ENCODE assay signal across 8 cellular contexts in the genomic region with DNA sequence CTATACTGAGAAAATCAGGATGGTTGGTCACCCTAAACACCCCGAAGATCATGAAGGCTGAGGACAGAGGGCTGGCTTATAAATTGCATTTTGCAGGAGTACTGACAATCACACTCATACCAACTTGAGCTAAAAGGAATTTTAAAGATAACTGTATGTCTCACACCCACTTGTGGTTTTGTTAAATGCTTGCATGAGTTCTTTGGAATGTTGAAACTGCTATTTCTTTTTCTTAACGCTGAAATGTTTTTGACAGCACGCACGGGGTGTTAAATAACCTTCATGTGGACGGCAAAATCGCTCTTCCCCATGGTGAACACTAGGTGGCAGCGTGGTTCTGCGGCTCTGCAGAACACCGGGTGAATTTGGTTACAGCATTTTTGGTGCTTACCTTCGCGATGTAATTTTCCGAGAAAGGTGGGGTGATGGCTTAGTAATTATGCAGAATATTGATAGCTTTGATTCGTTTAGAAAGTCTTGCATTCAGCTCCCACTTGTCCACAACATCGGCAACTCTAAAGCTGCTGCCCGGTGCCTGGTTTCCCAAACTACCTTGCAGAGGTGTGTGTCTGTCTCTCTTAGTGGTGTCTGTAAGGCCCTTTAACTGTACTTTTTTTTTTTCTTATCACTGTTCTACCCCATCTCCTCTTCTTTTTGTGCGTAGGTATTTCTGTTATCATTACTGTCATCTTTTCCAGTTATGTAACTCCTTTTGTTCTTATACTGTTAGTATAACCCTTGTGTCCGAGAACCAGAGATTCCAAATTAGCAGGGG. TPM values are rescaled to one million over a fixed set of nuclear protein-coding genes. Genes with fewer than 3 reads are reported as not detected.
DNase-seq lines count a peak whose midpoint lies in the region; ATAC-seq and TF ChIP-seq lines count a peak whose summit lies in the region.

No MANE protein-coding gene starts in this region.

- in situ Hi-C loops in astrocyte of the cerebellum (cut with HindIII; ENCODE audit: low sequenced_read_pairs) = no loop called here

- H3K4me3 ChIP-seq in AG04450 (ENCODE audit: low read depth, low read length) (peak overlapping the region; percentile 17; the same call in 1 of the 2 replicates), astrocyte of the cerebellum (ENCODE audit: low read depth, low read length) (no peak overlapping the region), skeletal muscle satellite cell (ENCODE audit: low read length) (peak overlapping the region; percentile 32)

- H3K27ac ChIP-seq in AG04450 (ENCODE audit: low read depth, low read length) = peak overlapping the region; percentile 87

- H3K9me3 ChIP-seq in AG04450 (ENCODE audit: control insufficient read depth, insufficient read depth, low read length) = no peaks in the 10 kb centered on the region
- no peaks in the 10 kb centered on the region for H3K9me3 ChIP-seq in skeletal muscle satellite cell (replicated peaks; ENCODE audit: low read length)

- peak; percentile 93 for DNase-seq in AG04450 (ENCODE audit: low read depth, low spot score)
- DNase-seq in GM19238 (ENCODE audit: insufficient read length, low spot score) = peak; percentile 64
- DNase-seq in NCI-H128 (lab: John Stamatoyannopoulos, UW; ENCODE audit: unreplicated experiment) = peak; percentile 3
- DNase-seq in T-helper 1 cell = peak in 4 of 5 donors; percentile 23 to 60 (median 32)
- peak; percentile 87 for DNase-seq in astrocyte of the cerebellum (ENCODE audit: low read depth)
- DNase-seq in hepatic stellate cell (ENCODE audit: low spot score) = peak; percentile 87

- H3K27me3 ChIP-seq in AG04450 (ENCODE audit: control insufficient read depth, insufficient read depth, low read length) = no peaks in the 10 kb centered on the region
- H3K27me3 ChIP-seq in skeletal muscle satellite cell (ENCODE audit: control insufficient read depth, insufficient read depth, low read length) = no peaks in the 10 kb centered on the region

- no peaks in the 10 kb centered on the region for H3K36me3 ChIP-seq in skeletal muscle satellite cell (ENCODE audit: insufficient read depth, low read length)

- POLR2A ChIA-PET in AG04450 (lab: Yijun Ruan, JAX) = interaction anchor here (0.6 to 3.7 kb wide), 9 partner anchors 9 to 512 kb away, joined by 3 to 24 read pairs (median 3); partner anchors contain the start of gene CEMIP

- H3K9ac ChIP-seq in skeletal muscle satellite cell (ENCODE audit: low read depth, low read length) = peak overlapping the region; percentile 20

- peak overlapping the region; percentile 58 for H3K4me2 ChIP-seq in skeletal muscle satellite cell (ENCODE audit: low read length)

- peaks cover 24% of the 10 kb centered on the region for H3K4me1 ChIP-seq in skeletal muscle satellite cell (ENCODE audit: control insufficient read depth, insufficient read depth, low read length)

- peak; percentile 97 for TF ChIP-seq CTCF in AG04450 (IDR thresholded peaks at IDR 0.05; ENCODE audit: low read depth, low read length)
- TF ChIP-seq CTCF in astrocyte of the cerebellum (IDR thresholded peaks at IDR 0.05; ENCODE audit: low read depth, low read length, missing control alignments) = peak; percentile 93

- ATAC-seq in GM21786 (IDR thresholded peaks at IDR 0.05; ENCODE audit: unreplicated experiment) = no peak

- CTCF ChIA-PET in AG04450 (lab: Charles Lee) = interaction anchor here (0.6 to 4.5 kb wide), 51 partner anchors 8 to 626 kb away, joined by 3 to 89 read pairs (median 4); partner anchors contain the start of genes ABHD17C and CEMIP

RNA-seq across cellular contexts. Expression of gene ARNT2, which starts 51.7 kb away (rescaled TPM):
- 36.8 and 42.8 TPM in 2 replicates for polyA plus RNA-seq in AG04450 (2011; rRNA removed)
- 51.6 and 62.0 TPM in 2 replicates for polyA minus RNA-seq in AG04450 (2011; rRNA and poly(A)+ RNA removed)
- 0.51 and 2.8 TPM in 2 replicates for total RNA-seq in skeletal muscle satellite cell (2012; rRNA removed)

Comparison
In these comparisons a context has a peak if more than half of its experiments do, and no peak if none do; other contexts are left out.
1. DNase-seq: peak in every context shown above with its lines; median percentile 93 in AG04450; 87 in astrocyte of the cerebellum; 87 in hepatic stellate cell; 64 in GM19238; 32 in T-helper 1 cell; 3 in NCI-H128.